Comparison of ENCODE assay signal across 15 cellular contexts in the genomic region with DNA sequence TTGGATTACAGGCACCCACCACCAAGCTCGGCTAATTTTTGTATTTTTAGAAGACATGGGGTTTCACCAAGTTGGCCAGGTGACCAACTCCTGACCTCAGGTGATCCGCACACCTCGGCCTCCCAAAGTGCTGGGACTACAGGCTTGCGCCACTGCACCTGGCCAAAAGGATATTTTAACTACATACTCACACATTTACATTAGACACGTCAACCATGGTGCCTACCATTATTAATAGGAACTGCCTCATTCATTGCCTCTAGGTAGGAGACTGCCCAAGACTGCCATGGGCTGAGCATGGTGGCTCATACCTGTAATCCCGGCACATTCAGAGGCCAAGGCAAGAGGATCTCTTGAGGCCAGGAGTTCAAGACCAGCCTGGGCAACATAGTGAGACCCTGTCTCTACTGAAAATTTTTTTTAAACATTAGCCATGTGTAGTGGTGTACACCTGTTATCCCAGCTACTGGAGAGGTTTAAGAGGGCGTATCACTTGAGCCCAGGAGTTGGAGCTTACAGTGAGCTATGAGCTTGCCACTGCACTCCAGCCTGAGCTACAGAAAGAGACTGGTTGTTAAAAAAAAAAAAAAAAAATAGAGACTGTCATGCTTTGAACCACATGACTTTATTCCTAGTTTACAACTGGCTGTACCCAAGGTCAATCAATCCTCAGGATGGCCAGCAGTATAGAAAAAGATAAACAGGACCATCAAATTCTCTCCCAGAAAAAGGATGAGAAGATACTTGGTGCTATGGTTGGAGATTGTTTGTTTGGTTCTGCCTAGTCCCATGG. TPM values are rescaled to one million over a fixed set of nuclear protein-coding genes. Genes with fewer than 3 reads are reported as not detected.
DNase-seq lines count a peak whose midpoint lies in the region; ATAC-seq and TF ChIP-seq lines count a peak whose summit lies in the region.
"Had no signal": no experiment of that assay in that cellular context is flagged by ENCODE, and none has a peak within 500 bp of the region (broad histone marks: within the 10 kb centered on the region; RNA-seq: fewer than 3 reads in every experiment).

No MANE protein-coding gene starts in this region.

- peak overlapping the region; percentile 65; the same call in 1 of the 2 replicates for H2AFZ ChIP-seq in KMS-11 (ENCODE audit: low read depth)
- H2AFZ ChIP-seq in trophoblast cell (ENCODE audit: insufficient read depth, low read length, poor library complexity), result no peak overlapping the region

- no peak overlapping the region for H4K12ac ChIP-seq in trophoblast cell (ENCODE audit: low read depth, low read length)

- no CpG with 5 or more reads among the region's 7 CpGs for WGBS in trophoblast cell (ENCODE audit: extremely low coverage, insufficient coverage, insufficient read length)

- no peaks in the 10 kb centered on the region for H3K79me2 ChIP-seq in KMS-11 (ENCODE audit: insufficient read depth, low read depth)
- H3K79me2 ChIP-seq in trophoblast cell (ENCODE audit: control insufficient read depth, insufficient read depth, low read length, poor library complexity), result no peaks in the 10 kb centered on the region

- peaks cover 13% of the 10 kb centered on the region for H3K4me1 Mint-ChIP-seq in activated CD4-positive, alpha-beta T cell treated with anti-CD3 and anti-CD28 coated beads, Interleukin-2, amount 10 ng/mL, durations not matched to agents 7 days and 5 days

- H3K36me3 ChIP-seq in KMS-11 (ENCODE audit: insufficient read depth) (no peaks in the 10 kb centered on the region), trophoblast cell (ENCODE audit: control insufficient read depth in 1 of 2, insufficient read depth in 2 of 2, low read length in 2 of 2) (no peaks in the 10 kb centered on the region)
- H3K36me3 ChIP-seq: MG63 had no signal

- H3K4me3 ChIP-seq in KMS-11 (IDR thresholded peaks at IDR 0.05; ENCODE audit: insufficient read depth, low read depth, low read length) (no peak overlapping the region), coronary artery (peak overlapping the region; percentile 8), trophoblast cell (ENCODE audit: low read depth, low read length) (no peak overlapping the region)
- H3K4me3 ChIP-seq: MG63 had no signal

- POLR2A ChIA-PET in activated CD4-positive, alpha-beta T cell treated with anti-CD3 and anti-CD28 coated beads, Interleukin-2, amount 10 ng/mL, durations not matched to agents 7 days and 5 days (lab: Charles Lee), result no interaction called here

- no peaks in the 10 kb centered on the region for H3K9me3 Mint-ChIP-seq in activated CD4-positive, alpha-beta T cell treated with anti-CD3 and anti-CD28 coated beads, Interleukin-2, amount 10 ng/mL, durations not matched to agents 7 days and 5 days
- H3K9me3 Mint-ChIP-seq: activated naive CD8-positive, alpha-beta T cell treated with anti-CD3 and anti-CD28 coated beads, Interleukin-2, amount 50 U/mL, for 24 hours; activated T-cell treated with anti-CD3 and anti-CD28 coated beads, Interleukin-2, amount 50 U/mL, for 24 hours; stimulated activated naive CD8-positive, alpha-beta T cell treated with anti-CD3 and anti-CD28 coated beads, Interleukin-15, Interleukin-2, amounts not matched to agents 100 ng/mL and 50 ng/mL, for 24 hours had no signal

- H3K79me1 ChIP-seq in trophoblast cell (ENCODE audit: low read length), result peaks cover 5% of the 10 kb centered on the region

- H3K18ac ChIP-seq in trophoblast cell (ENCODE audit: low read length), result no peak overlapping the region

- H3K4ac ChIP-seq in trophoblast cell (ENCODE audit: low read depth, low read length), result no peak overlapping the region

- CTCF ChIA-PET in activated CD4-positive, alpha-beta T cell treated with anti-CD3 and anti-CD28 coated beads, Interleukin-2, amount 10 ng/mL, durations not matched to agents 7 days and 5 days (lab: Charles Lee), result interaction anchor here (1.4 to 3.0 kb wide), 4 partner anchors 10 to 73 kb away, joined by 3 to 17 read pairs (median 4); no protein-coding TSS in a partner anchor

- no peak overlapping the region for H3K23ac ChIP-seq in trophoblast cell (ENCODE audit: low read length)

- peaks cover 5% of the 10 kb centered on the region for H3K27me3 Mint-ChIP-seq in activated CD4-positive, alpha-beta T cell treated with anti-CD3 and anti-CD28 coated beads, Interleukin-2, amount 10 ng/mL, durations not matched to agents 7 days and 5 days
- H3K27me3 Mint-ChIP-seq: activated naive CD8-positive, alpha-beta T cell treated with anti-CD3 and anti-CD28 coated beads, Interleukin-2, amount 50 U/mL, for 24 hours; activated T-cell treated with anti-CD3 and anti-CD28 coated beads, Interleukin-2, amount 50 U/mL, for 24 hours; stimulated activated naive CD8-positive, alpha-beta T cell treated with anti-CD3 and anti-CD28 coated beads, Interleukin-15, Interleukin-2, amounts not matched to agents 100 ng/mL and 50 ng/mL, for 24 hours had no signal

- H3K27ac Mint-ChIP-seq in activated CD4-positive, alpha-beta T cell treated with anti-CD3 and anti-CD28 coated beads, Interleukin-2, amount 10 ng/mL, durations not matched to agents 7 days and 5 days, result peak overlapping the region; percentile 25

- H3K9me3 ChIP-seq in trophoblast cell (ENCODE audit: insufficient read depth, low read depth, low read length), result no peaks in the 10 kb centered on the region
- H3K9me3 ChIP-seq: MG63 had no signal

- H4K20me1 ChIP-seq in KMS-11 (ENCODE audit: insufficient read depth), result no peaks in the 10 kb centered on the region

- no peak for ATAC-seq in HG02678 (IDR thresholded peaks at IDR 0.05; ENCODE audit: unreplicated experiment)

- H3K36me3 Mint-ChIP-seq in activated CD4-positive, alpha-beta T cell treated with anti-CD3 and anti-CD28 coated beads, Interleukin-2, amount 10 ng/mL, durations not matched to agents 7 days and 5 days (ENCODE audit: low read depth), result no peaks in the 10 kb centered on the region
- H3K36me3 Mint-ChIP-seq: CD4-positive, CD25-positive, alpha-beta regulatory T cell had no signal

- no peak overlapping the region for H3K14ac ChIP-seq in trophoblast cell (ENCODE audit: low read length)

- peak overlapping the region; percentile 7 for H2BK5ac ChIP-seq in trophoblast cell (ENCODE audit: low read depth, low read length, poor library complexity)

- no peak overlapping the region for H2BK120ac ChIP-seq in trophoblast cell (ENCODE audit: insufficient read depth, low read length, poor library complexity)

- no peak overlapping the region for H3K4me3 Mint-ChIP-seq in activated CD4-positive, alpha-beta T cell treated with anti-CD3 and anti-CD28 coated beads, Interleukin-2, amount 10 ng/mL, durations not matched to agents 7 days and 5 days
- H3K4me3 Mint-ChIP-seq: activated naive CD8-positive, alpha-beta T cell treated with anti-CD3 and anti-CD28 coated beads, Interleukin-2, amount 50 U/mL, for 24 hours; activated T-cell treated with anti-CD3 and anti-CD28 coated beads, Interleukin-2, amount 50 U/mL, for 24 hours; CD4-positive, CD25-positive, alpha-beta regulatory T cell; stimulated activated naive CD8-positive, alpha-beta T cell treated with anti-CD3 and anti-CD28 coated beads, Interleukin-15, Interleukin-2, amounts not matched to agents 100 ng/mL and 50 ng/mL, for 24 hours had no signal

- H3K9ac ChIP-seq in KMS-11 (no peak overlapping the region), trophoblast cell (ENCODE audit: low read length) (no peak overlapping the region)

- H3K4me1 ChIP-seq in KMS-11 (ENCODE audit: low read depth, poor library complexity, severe bottlenecking) (peaks cover 16% of the 10 kb centered on the region), trophoblast cell (ENCODE audit: control insufficient read depth in 1 of 2, insufficient read depth in 2 of 2, low read length in 2 of 2) (peaks cover 15% of the 10 kb centered on the region in 2 experiments)

- H2AK5ac ChIP-seq in trophoblast cell (ENCODE audit: low read length), result peak overlapping the region; percentile 7

- H3K27me3 ChIP-seq in KMS-11 (ENCODE audit: insufficient read depth, low read depth) (no peaks in the 10 kb centered on the region), trophoblast cell (ENCODE audit: insufficient read depth, low read length) (no peaks in the 10 kb centered on the region)
- H3K27me3 ChIP-seq: MG63 had no signal

- H4K91ac ChIP-seq in trophoblast cell (ENCODE audit: low read depth, low read length), result no peak overlapping the region

- H3K27ac ChIP-seq in KMS-11, result no peak overlapping the region
- H3K27ac ChIP-seq in coronary artery, result peak overlapping the region in 1 of 2 donors; percentile 53
- peak overlapping the region; percentile 82 for H3K27ac ChIP-seq in trophoblast cell (ENCODE audit: low read depth, low read length)

- no peak overlapping the region for H4K8ac ChIP-seq in trophoblast cell (ENCODE audit: low read depth, low read length)

- no peak overlapping the region for H2BK12ac ChIP-seq in trophoblast cell (ENCODE audit: low read length)

- TF ChIP-seq CTCF in KMS-11 (conservative IDR thresholded peaks at IDR 0.05; ENCODE audit: low read depth, low read length), result no peak
- TF ChIP-seq CTCF in coronary artery (IDR thresholded peaks at IDR 0.05), result no peak

- H3K4me2 ChIP-seq in KMS-11 (no peak overlapping the region), trophoblast cell (ENCODE audit: low read length) (peak overlapping the region; percentile 8)

- DNase-seq in activated CD4-positive, alpha-beta T cell treated with anti-CD3 and anti-CD28 coated beads, Interleukin-2, amount 10 ng/mL, durations not matched to agents 7 days and 5 days, result no peak
- DNase-seq in activated CD4-positive, alpha-beta T cell treated with anti-CD3 and anti-CD28 coated beads, Interleukin-2, amount 50 U/mL, for 1 hour, result no peak
- DNase-seq in coronary artery (ENCODE audit: low spot score) (no peak), trophoblast cell (peak; percentile 84 to 85), OCI-M2 (lab: John Stamatoyannopoulos, UW; ENCODE audit: unreplicated experiment) (no peak), activated T-cell treated with anti-CD3 and anti-CD28 coated beads for 4 hours (no peak)
- DNase-seq: activated naive CD8-positive, alpha-beta T cell treated with anti-CD3 and anti-CD28 coated beads, Interleukin-2, amount 50 U/mL, for 24 hours; activated T-cell treated with anti-CD3 and anti-CD28 coated beads, Interleukin-2, amount 50 U/mL, for 24 hours; DND-41; NCI-H187 treated with DMSO at 0.1 percent for 48 hours had no signal

RNA-seq across cellular contexts. Expression of gene EPC2, which starts 31.1 kb away (rescaled TPM):
- 10 to 100 TPM; 32.0 to 38.1 TPM for total RNA-seq in activated CD4-positive, alpha-beta T cell treated with anti-CD3 and anti-CD28 coated beads, Interleukin-2, amount 10 ng/mL, durations not matched to agents 7 days and 5 days
- polyA plus RNA-seq in trophoblast cell (2013), result 15.6 and 16.0 TPM in 2 replicates

Comparison
In these comparisons a context has a peak if more than half of its experiments do, and no peak if none do; other contexts are left out.
1. DNase-seq: peak in trophoblast cell (2 of 2); none in activated CD4-positive, alpha-beta T cell treated with anti-CD3 and anti-CD28 coated beads, Interleukin-2, amount 10 ng/mL, durations not matched to agents 7 days and 5 days (single experiment), activated CD4-positive, alpha-beta T cell treated with anti-CD3 and anti-CD28 coated beads, Interleukin-2, amount 50 U/mL, for 1 hour (single experiment), coronary artery (single experiment), OCI-M2 (single experiment) and activated T-cell treated with anti-CD3 and anti-CD28 coated beads for 4 hours (single experiment).